Comparison of ENCODE assay signal across 1 cellular context in genomic region chr14:55103005-55103640, GRCh38.
TF ChIP-seq lines count a peak whose summit lies in the region.

No MANE protein-coding gene starts in this region.

TF ChIP-seq in A549, 52 proteins besides CTCF, POLR2A, EP300 and RAD21 (continued from another document):
- TF ChIP-seq JUN (IDR thresholded peaks at IDR 0.05): peak; percentile 65 to 73; a peak in 4 of 5 replicates
- TF ChIP-seq ZSCAN20 (CRISPR knock-in tag; IDR thresholded peaks at IDR 0.05): no peak
- no peak for TF ChIP-seq RFX5 (IDR thresholded peaks at IDR 0.05)
- TF ChIP-seq ZNF302 (CRISPR knock-in tag; IDR thresholded peaks at IDR 0.05): peak; percentile 57; the same call in 1 of the 2 replicates
- peak; percentile 65; the same call in 1 of the 2 replicates for TF ChIP-seq FOSL2 (IDR thresholded peaks at IDR 0.05)
- peak; percentile 92 for TF ChIP-seq FOSL2 (CRISPR knock-in tag; IDR thresholded peaks at IDR 0.05)
- peak; percentile 91 for TF ChIP-seq MAX (IDR thresholded peaks at IDR 0.05)
- no peak for TF ChIP-seq HEYL (CRISPR knock-in tag; IDR thresholded peaks at IDR 0.05)
- TF ChIP-seq PHF8 (IDR thresholded peaks at IDR 0.05; ENCODE audit: borderline replicate concordance, low read depth): no peak
